13 cellular contexts compared by ENCODE assay signal in genomic region chr1:26913754-26914619, GRCh38. TPM values are rescaled to one million over a fixed set of nuclear protein-coding genes. Genes with fewer than 3 reads are reported as not detected.
DNase-seq lines count a peak whose midpoint lies in the region; ATAC-seq and TF ChIP-seq lines count a peak whose summit lies in the region.
"Had no signal": no experiment of that assay in that cellular context is flagged by ENCODE, and none has a peak within 500 bp of the region (broad histone marks: within the 10 kb centered on the region; RNA-seq: fewer than 3 reads in every experiment).

Gene NR0B2 (minus strand): TSS chr1:26913975. CDS start chr1:26913940, 35 bp downstream.

- no peaks in the 10 kb centered on the region for H3K36me3 Mint-ChIP-seq in CD8-positive, alpha-beta memory T cell

- H3K9me3 ChIP-seq in CD8-positive, alpha-beta memory T cell (ENCODE audit: low read length): no peaks in the 10 kb centered on the region
- H3K9me3 ChIP-seq in ovary (no peaks in the 10 kb centered on the region), ascending aorta (no peaks in the 10 kb centered on the region)

- intact Hi-C loops in ovary (cut with DNase I) (no loop called here), ascending aorta (cut with DNase I) (no loop called here)

- TF ChIP-seq CTCF in ovary (IDR thresholded peaks at IDR 0.05) (no peak), ascending aorta (IDR thresholded peaks at IDR 0.05) (no peak)

- ATAC-seq in left lobe of liver (peak; percentile 74), SK-N-SH treated with all-trans-retinoic acid at 6 μM for 48 hours (no peak)

- CTCF ChIA-PET in CD8-positive, alpha-beta memory T cell (lab: Charles Lee): interaction anchor here (1.4 kb wide), 1 partner anchor 13 kb away, joined by 4 read pairs; the partner anchor contains the start of gene GPATCH3

- POLR2A ChIA-PET in CD8-positive, alpha-beta memory T cell (lab: Charles Lee): no interaction called here

- H3K27ac ChIP-seq in CD8-positive, alpha-beta memory T cell (ENCODE audit: low read depth, low read length): peak within 1 kb of the TSS; percentile 47
- H3K27ac ChIP-seq in ovary (no peak within 1 kb of the TSS), ascending aorta (no peak within 1 kb of the TSS)
- H3K27ac ChIP-seq: WERI-Rb-1 had no signal

- no peaks in the 10 kb centered on the region for H3K27me3 ChIP-seq in CD8-positive, alpha-beta memory T cell (ENCODE audit: insufficient read depth, low read length, poor library complexity, severe bottlenecking)
- H3K27me3 ChIP-seq in ovary: no peaks in the 10 kb centered on the region
- no peaks in the 10 kb centered on the region for H3K27me3 ChIP-seq in ascending aorta

- TF ChIP-seq POLR2A in ovary (IDR thresholded peaks at IDR 0.05): no peak

- no peak within 1 kb of the TSS for H3K4me3 ChIP-seq in CD8-positive, alpha-beta memory T cell (ENCODE audit: low read length)
- H3K4me3 ChIP-seq in ovary (no peak within 1 kb of the TSS), ascending aorta (no peak within 1 kb of the TSS)

- H3K9me3 Mint-ChIP-seq in CD8-positive, alpha-beta memory T cell: no peaks in the 10 kb centered on the region

- 54 to 76% (median 57%) methylated on average over 16 of the region's 16 CpGs for WGBS in ovary, 3 donors

- no peak for TF ChIP-seq EP300 in ovary (IDR thresholded peaks at IDR 0.05)

- H3K27ac Mint-ChIP-seq in CD8-positive, alpha-beta memory T cell: no peak within 1 kb of the TSS

- no peaks in the 10 kb centered on the region for H3K4me1 ChIP-seq in CD8-positive, alpha-beta memory T cell (ENCODE audit: insufficient read depth, low read length)
- H3K4me1 ChIP-seq in ovary (ENCODE audit: insufficient read depth) (no peaks in the 10 kb centered on the region), ascending aorta (no peaks in the 10 kb centered on the region)

- no peak for DNase-seq in CD8-positive, alpha-beta memory T cell
- DNase-seq in NCI-H1436 (lab: John Stamatoyannopoulos, UW): peak; percentile 86
- DNase-seq in SHP77 (lab: John Stamatoyannopoulos, UW): peak; percentile 93 to 96
- peak; percentile 98 for DNase-seq in left lobe of liver (ENCODE audit: low spot score)
- DNase-seq in midbrain (lab: John Stamatoyannopoulos, UW): no peak
- DNase-seq in ovary: no peak
- no peak for DNase-seq in ascending aorta (ENCODE audit: low spot score in 2 of 2)
- DNase-seq: activated gamma-delta T cell; hippocampal formation; NK-92 treated with Interleukin-12 subunit alpha and Interleukin-12 subunit beta, amount 100 ng/mL, for 24 hours; WERI-Rb-1 had no signal

- peak within 1 kb of the TSS in 1 of 7 donors; percentile 20 for H3K4me3 Mint-ChIP-seq in CD8-positive, alpha-beta memory T cell

- H3K4me1 Mint-ChIP-seq in CD8-positive, alpha-beta memory T cell: no peaks in the 10 kb centered on the region

- peaks cover 3 to 8% of the 10 kb centered on the region in 2 donors for H3K27me3 Mint-ChIP-seq in CD8-positive, alpha-beta memory T cell

- H3K36me3 ChIP-seq in CD8-positive, alpha-beta memory T cell (ENCODE audit: insufficient read depth, low read length): no peaks in the 10 kb centered on the region
- H3K36me3 ChIP-seq in ovary (no peaks in the 10 kb centered on the region), ascending aorta (no peaks in the 10 kb centered on the region)
- H3K36me3 ChIP-seq: WERI-Rb-1 had no signal

TF ChIP-seq in SK-N-SH treated with all-trans-retinoic acid at 6 μM for 48 hours, 23 proteins besides CTCF, POLR2A, EP300 and RAD21:
- TF ChIP-seq CREB5 (CRISPR knock-in tag; IDR thresholded peaks at IDR 0.05; ENCODE audit: low read depth) (no peak), CSRNP3 (CRISPR knock-in tag; IDR thresholded peaks at IDR 0.05) (no peak), PPARA (CRISPR knock-in tag; IDR thresholded peaks at IDR 0.05; ENCODE audit: borderline replicate concordance) (no peak), OSR1 (CRISPR knock-in tag; IDR thresholded peaks at IDR 0.05) (no peak), ARNTL (CRISPR knock-in tag; IDR thresholded peaks at IDR 0.05; ENCODE audit: borderline replicate concordance, low read depth) (no peak), BACH2 (CRISPR knock-in tag; IDR thresholded peaks at IDR 0.05; ENCODE audit: borderline replicate concordance) (no peak), ESRRG (CRISPR knock-in tag; IDR thresholded peaks at IDR 0.05) (no peak), RARB (CRISPR knock-in tag; IDR thresholded peaks at IDR 0.05) (no peak), CSDC2 (CRISPR knock-in tag; IDR thresholded peaks at IDR 0.05) (no peak), TOX (CRISPR knock-in tag; IDR thresholded peaks at IDR 0.05; ENCODE audit: borderline replicate concordance) (no peak), ZNF70 (CRISPR knock-in tag; IDR thresholded peaks at IDR 0.05) (no peak), ISL1 (CRISPR knock-in tag; IDR thresholded peaks at IDR 0.05) (no peak), ZNF8 (CRISPR knock-in tag; IDR thresholded peaks at IDR 0.05) (no peak), PATZ1 (CRISPR knock-in tag; IDR thresholded peaks at IDR 0.05; ENCODE audit: borderline replicate concordance) (no peak)

RNA-seq across cellular contexts. Expression of gene NR0B2, which starts in this region (rescaled TPM):
- not detected for total RNA-seq in CD8-positive, alpha-beta memory T cell
- polyA plus RNA-seq in CD8-positive, alpha-beta memory T cell: not detected
- total RNA-seq in left lobe of liver (79.2 TPM), ovary (under 1 TPM in 1 of 7 donors, not detected in 6; 0.18 TPM), ascending aorta (not detected)
- under 1 TPM in 1 of 2 donors, not detected in 1; 0.18 TPM for polyA plus RNA-seq in ovary
- total RNA-seq: osteoblast had no signal

Comparison
In these comparisons a context has a peak if more than half of its experiments do, and no peak if none do; other contexts are left out.
1. RNA of gene NR0B2 (total RNA-seq): 79.2 TPM in left lobe of liver (single experiment); not detected in CD8-positive, alpha-beta memory T cell, 0.18 TPM in ovary and not detected in ascending aorta (single experiment); every median in the first group is over 10 times any median in the second.
2. DNase-seq: peak in NCI-H1436 (single experiment), SHP77 (2 of 2) and left lobe of liver (single experiment); none in CD8-positive, alpha-beta memory T cell (0 of 5), midbrain (single experiment), ovary (0 of 5) and ascending aorta (0 of 2).